Comparison of ENCODE assay signal across 15 cellular contexts in genomic region chr19:21439372-21439771, GRCh38. TPM values are rescaled to one million over a fixed set of nuclear protein-coding genes. Genes with fewer than 3 reads are reported as not detected.
DNase-seq lines count a peak whose midpoint lies in the region; ATAC-seq and TF ChIP-seq lines count a peak whose summit lies in the region.
"Had no signal": no experiment of that assay in that cellular context is flagged by ENCODE, and none has a peak within 500 bp of the region (broad histone marks: within the 10 kb centered on the region; RNA-seq: fewer than 3 reads in every experiment).

No MANE protein-coding gene starts in this region.

- peak overlapping the region; percentile 5; the same call in 1 of the 2 replicates for H3K27ac ChIP-seq in C4-2B
- H3K27ac ChIP-seq in PC-3 (ENCODE audit: low read length): no peak overlapping the region
- no peak overlapping the region for H3K27ac ChIP-seq in gastroesophageal sphincter
- H3K27ac ChIP-seq in prostate gland: peak overlapping the region; percentile 61 to 68

- H3K9me3 ChIP-seq in PC-3 (ENCODE audit: low read length) (peaks cover 35% of the 10 kb centered on the region; the same call in 1 of the 2 replicates), gastroesophageal sphincter (no peaks in the 10 kb centered on the region), prostate gland (no peaks in the 10 kb centered on the region)

- no peak for TF ChIP-seq POLR2A in gastroesophageal sphincter (IDR thresholded peaks at IDR 0.05)
- no peak for TF ChIP-seq POLR2A in prostate gland (IDR thresholded peaks at IDR 0.05)

- TF ChIP-seq CTCF in C4-2B (conservative IDR thresholded peaks at IDR 0.05) (no peak), PC-3 (conservative IDR thresholded peaks at IDR 0.05; ENCODE audit: low read depth, low read length) (no peak), gastroesophageal sphincter (IDR thresholded peaks at IDR 0.05) (no peak), prostate gland (IDR thresholded peaks at IDR 0.05) (no peak)

- POLR2A ChIA-PET in PC-3 (lab: Charles Lee; ENCODE audit: unreplicated experiment): no interaction called here

- ATAC-seq in PC-3: no peak
- ATAC-seq in gastroesophageal sphincter: peak; percentile 34
- ATAC-seq in HG02588 (IDR thresholded peaks at IDR 0.05; ENCODE audit: unreplicated experiment): no peak
- ATAC-seq: activated T-helper 17 cell treated with anti-CD3 and anti-CD28 coated beads, Interleukin-2, amount 50 U/mL, for 72 hours; natural killer cell had no signal

- H3K4me2 ChIP-seq in PC-3 (ENCODE audit: low read length): no peak overlapping the region
- H3K4me2 ChIP-seq: smooth muscle cell had no signal

- whole genome bisulfite sequencing in gastroesophageal sphincter (ENCODE audit: low coverage in 1 of 2), 2 donors: 54 to 68% methylated on average over 2 to 3 of the region's 3 CpGs
- 46% methylated on average over 3 of the region's 3 CpGs for WGBS in prostate gland

- H3K9ac ChIP-seq in PC-3 (ENCODE audit: low read length): no peak overlapping the region

- H3K4me1 ChIP-seq in PC-3 (ENCODE audit: insufficient read depth, low read length): no peaks in the 10 kb centered on the region
- no peaks in the 10 kb centered on the region for H3K4me1 ChIP-seq in gastroesophageal sphincter
- no peaks in the 10 kb centered on the region for H3K4me1 ChIP-seq in prostate gland (replicated peaks)

- no peak overlapping the region for H2AFZ ChIP-seq in PC-3 (ENCODE audit: low read length)

- no peaks in the 10 kb centered on the region for H4K20me1 ChIP-seq in PC-3 (ENCODE audit: low read length)

- no peak for TF ChIP-seq EP300 in gastroesophageal sphincter (IDR thresholded peaks at IDR 0.05)

- no peak overlapping the region for H3K4me3 ChIP-seq in PC-3 (ENCODE audit: low read length)
- no peak overlapping the region for H3K4me3 ChIP-seq in gastroesophageal sphincter
- peak overlapping the region in 1 of 2 donors; percentile 19 for H3K4me3 ChIP-seq in prostate gland
- H3K4me3 ChIP-seq: smooth muscle cell had no signal

- no peaks in the 10 kb centered on the region for H3K9me2 ChIP-seq in PC-3 (replicated peaks; ENCODE audit: low read length)

- intact Hi-C loops in PC-3 (cut with micrococcal nuclease): loop anchor here (10.0 kb wide), 1 partner anchor 115 kb away; the partner anchor contains the start of gene ZNF708
- intact Hi-C loops in prostate gland (cut with DNase I): no loop called here

- H3K36me3 ChIP-seq in PC-3 (ENCODE audit: low read depth, low read length) (peaks cover 6% of the 10 kb centered on the region; the same call in 1 of the 2 replicates), gastroesophageal sphincter (no peaks in the 10 kb centered on the region), prostate gland (no peaks in the 10 kb centered on the region)

- H3F3A ChIP-seq in PC-3 (ENCODE audit: low read length, unreplicated experiment): no peaks in the 10 kb centered on the region

- no peaks in the 10 kb centered on the region for H3K79me2 ChIP-seq in PC-3 (ENCODE audit: low read length)

- H3K27me3 ChIP-seq in PC-3 (ENCODE audit: low read length): no peaks in the 10 kb centered on the region
- H3K27me3 ChIP-seq in gastroesophageal sphincter: no peaks in the 10 kb centered on the region
- no peaks in the 10 kb centered on the region for H3K27me3 ChIP-seq in prostate gland (replicated peaks; ENCODE audit: insufficient read depth)

- peak; percentile 22 for DNase-seq in PC-3
- DNase-seq in prostate gland (ENCODE audit: low spot score): peak; percentile 83
- DNase-seq in AG08396 (ENCODE audit: low spot score): no peak
- DNase-seq in EL: no peak
- no peak for DNase-seq in NOMO-1 treated with DMSO at 0.1 percent for 48 hours (lab: John Stamatoyannopoulos, UW; ENCODE audit: unreplicated experiment)
- DNase-seq: activated CD4-positive, alpha-beta T cell treated with anti-CD3 and anti-CD28 coated beads, Interleukin-2, amount 50 U/mL, for 4 hours; effector memory CD4-positive, alpha-beta T cell; kidney glomerular epithelial cell; natural killer cell; NCI-H1105 had no signal

- no TSS peak for BruUV-seq in PC-3 (replicated peaks; lab: Mats Ljungman, UMichigan)

- CTCF ChIA-PET in PC-3 (lab: Charles Lee): no interaction called here

RNA-seq across cellular contexts. Expression of gene ZNF493, which starts 42.4 kb away (rescaled TPM):
- 1.3 and 3.6 TPM in 2 replicates for total RNA-seq in PC-3 (2014; rRNA removed)
- total RNA-seq in gastroesophageal sphincter: 10 to 100 TPM in 3 of 4 donors, 1 to 10 TPM in 1; 9.2 to 54.2 (median 20.4) TPM
- total RNA-seq in prostate gland: 10 to 100 TPM; 29.4 to 32.5 TPM

Comparison
In these comparisons a context has a peak if more than half of its experiments do, and no peak if none do; other contexts are left out.
1. H3K27ac ChIP-seq: peak in C4-2B (single experiment) and prostate gland (2 of 2); none in PC-3 (single experiment) and gastroesophageal sphincter (0 of 4).
2. DNase-seq: peak in PC-3 (single experiment) and prostate gland (single experiment); none in AG08396 (single experiment), EL (single experiment) and NOMO-1 treated with DMSO at 0.1 percent for 48 hours (single experiment).